Comparison of ENCODE assay signal across 32 cellular contexts in genomic region chr4:141356936-141357335, GRCh38.
"Had no signal": no experiment of that assay in that cellular context is flagged by ENCODE, and none has a peak within 500 bp of the region (broad histone marks: within the 10 kb centered on the region; RNA-seq: fewer than 3 reads in every experiment).

No MANE protein-coding gene starts in this region.

- H3K27ac Mint-ChIP-seq: activated B cell treated with CpG ODN at 0.5 μM for 24 hours; activated CD8-positive, alpha-beta memory T cell treated with anti-CD3 and anti-CD28 coated beads, Interleukin-2, amount 10 ng/mL, durations not matched to agents 7 days and 5 days; activated CD8-positive, alpha-beta T cell treated with anti-CD3 and anti-CD28 coated beads, Interleukin-2, amount 10 ng/mL, durations not matched to agents 7 days and 5 days; activated naive CD8-positive, alpha-beta T cell; activated T-cell treated with anti-CD3 and anti-CD28 coated beads, Interleukin-2, amount 50 U/mL, for 24 hours; activated T-cell treated with anti-CD3 and anti-CD28 coated beads, Interleukin-2, amount 50 U/mL, for 72 hours; T-helper 17 cell; T-helper 2 cell treated with Interferon-gamma antibody and Interleukin-4, amounts not matched to agents 5 μg/mL and 100 μg/mL, for 36 hours had no signal

- FAIRE-seq: astrocyte, endometrium, endothelial cell of umbilical vein had no signal

- H3K27me3 Mint-ChIP-seq: activated B cell treated with CpG ODN at 0.5 μM for 24 hours; activated CD8-positive, alpha-beta memory T cell treated with anti-CD3 and anti-CD28 coated beads, Interleukin-2, amount 10 ng/mL, durations not matched to agents 7 days and 5 days; activated T-cell treated with anti-CD3 and anti-CD28 coated beads, Interleukin-2, amount 50 U/mL, for 24 hours; T-helper 17 cell had no signal

- H3K4me1 Mint-ChIP-seq: activated B cell treated with CpG ODN at 0.5 μM for 24 hours; central memory CD8-positive, alpha-beta T cell had no signal

- H3K9me3 ChIP-seq: gastrocnemius medialis had no signal

- DNase-seq: activated B cell treated with CpG ODN at 0.5 μM for 24 hours; activated CD4-positive, alpha-beta T cell treated with anti-CD3 and anti-CD28 coated beads for 48 hours; activated CD4-positive, alpha-beta T cell treated with anti-CD3 and anti-CD28 coated beads, Interleukin-2, amount 50 U/mL, for 1 hour; activated CD4-positive, alpha-beta T cell treated with anti-CD3 and anti-CD28 coated beads, Interleukin-2, amount 50 U/mL, for 48 hours; activated CD8-positive, alpha-beta memory T cell treated with anti-CD3 and anti-CD28 coated beads, Interleukin-2, amount 10 ng/mL, durations not matched to agents 7 days and 5 days; activated CD8-positive, alpha-beta memory T cell treated with anti-CD3 and anti-CD28 coated beads, Interleukin-2, amount 50 U/mL, for 4 hours; activated CD8-positive, alpha-beta T cell treated with anti-CD3 and anti-CD28 coated beads, Interleukin-2, amount 10 ng/mL, durations not matched to agents 7 days and 5 days; activated gamma-delta T cell; activated naive CD4-positive, alpha-beta T cell; activated naive CD4-positive, alpha-beta T cell treated with anti-CD3 and anti-CD28 coated beads, Interleukin-2, amount 50 U/mL, for 16 hours; activated T-cell treated with anti-CD3 and anti-CD28 coated beads for 4 hours; activated T-cell treated with anti-CD3 and anti-CD28 coated beads, Interleukin-2, amount 50 U/mL, for 24 hours; activated T-cell treated with anti-CD3 and anti-CD28 coated beads, Interleukin-2, amount 50 U/mL, for 72 hours; amniotic stem cell; anterior cingulate cortex; brain microvascular endothelial cell; cortex of kidney; effector CD8-positive, alpha-beta T cell; foreskin fibroblast; gastrocnemius medialis; glutamatergic neuron; heart left ventricle; T-helper 1 cell; T-helper 17 cell; T1000; WERI-Rb-1 had no signal

- H3K4me1 ChIP-seq: gastrocnemius medialis had no signal

- H3K27ac ChIP-seq: brain microvascular endothelial cell, gastrocnemius medialis, heart left ventricle, WERI-Rb-1 had no signal

- H3K4me3 ChIP-seq: gastrocnemius medialis, heart left ventricle had no signal

- H3K36me3 Mint-ChIP-seq: activated CD8-positive, alpha-beta memory T cell treated with anti-CD3 and anti-CD28 coated beads, Interleukin-2, amount 10 ng/mL, durations not matched to agents 7 days and 5 days; activated naive CD8-positive, alpha-beta T cell had no signal

- H3K9me3 Mint-ChIP-seq: activated T-cell treated with anti-CD3 and anti-CD28 coated beads, Interleukin-2, amount 50 U/mL, for 24 hours; central memory CD8-positive, alpha-beta T cell; T-helper 2 cell treated with Interferon-gamma antibody and Interleukin-4, amounts not matched to agents 5 μg/mL and 100 μg/mL, for 36 hours had no signal

- H3K4me3 Mint-ChIP-seq: activated B cell treated with CpG ODN at 0.5 μM for 24 hours; activated CD8-positive, alpha-beta memory T cell treated with anti-CD3 and anti-CD28 coated beads, Interleukin-2, amount 10 ng/mL, durations not matched to agents 7 days and 5 days; activated CD8-positive, alpha-beta T cell treated with anti-CD3 and anti-CD28 coated beads, Interleukin-2, amount 10 ng/mL, durations not matched to agents 7 days and 5 days; activated naive CD8-positive, alpha-beta T cell; activated T-cell treated with anti-CD3 and anti-CD28 coated beads, Interleukin-2, amount 50 U/mL, for 24 hours; activated T-cell treated with anti-CD3 and anti-CD28 coated beads, Interleukin-2, amount 50 U/mL, for 72 hours; central memory CD8-positive, alpha-beta T cell; T-helper 17 cell; T-helper 2 cell treated with Interferon-gamma antibody and Interleukin-4, amounts not matched to agents 5 μg/mL and 100 μg/mL, for 36 hours had no signal

- H3K36me3 ChIP-seq: brain microvascular endothelial cell, gastrocnemius medialis, heart left ventricle, WERI-Rb-1 had no signal
